Comparison of ENCODE assay signal across 8 cellular contexts in the genomic region with DNA sequence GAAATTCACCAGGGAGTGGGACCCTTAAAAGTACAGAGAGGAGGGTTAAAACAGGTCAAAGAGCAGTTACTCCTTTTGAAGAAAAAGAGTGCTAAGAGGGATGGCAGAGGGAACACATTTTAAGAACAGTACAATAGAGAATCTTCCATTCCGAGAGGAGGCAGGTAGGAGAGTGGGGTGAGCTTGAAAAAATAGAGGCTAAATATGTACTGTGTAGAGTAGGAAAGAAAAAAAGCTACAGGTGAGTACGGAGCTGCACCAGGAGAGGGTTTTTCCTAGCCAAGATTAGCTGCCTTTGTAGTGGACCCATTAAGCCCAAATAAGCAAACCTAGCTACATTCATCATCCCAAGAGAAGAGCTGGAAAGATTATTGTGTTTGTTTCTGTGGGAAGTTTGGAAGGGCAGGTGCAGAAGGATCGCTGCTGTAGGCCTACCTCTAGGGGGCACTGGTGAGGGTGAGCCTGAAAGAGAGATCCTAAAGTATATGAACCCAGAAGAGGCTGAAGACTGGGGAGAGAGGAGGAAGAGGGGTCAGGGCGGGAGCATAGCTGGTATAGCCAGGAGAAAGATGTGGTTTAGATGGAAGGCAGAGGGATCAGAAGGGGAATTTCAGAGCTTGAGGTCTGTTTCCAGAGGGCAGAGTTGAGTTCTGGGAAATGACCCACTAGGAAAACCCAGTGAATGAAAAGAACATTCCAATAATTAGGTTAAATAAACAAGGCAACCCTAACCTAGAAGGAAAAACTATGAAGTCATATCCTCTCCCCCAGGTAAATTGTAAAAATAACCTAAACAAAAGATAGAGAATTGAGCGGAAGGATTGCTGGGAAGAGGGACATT. TPM values are rescaled to one million over a fixed set of nuclear protein-coding genes. Genes with fewer than 3 reads are reported as not detected.
DNase-seq lines count a peak whose midpoint lies in the region; ATAC-seq and TF ChIP-seq lines count a peak whose summit lies in the region.

No MANE protein-coding gene starts in this region.

- no peaks in the 10 kb centered on the region for H3K9me3 Mint-ChIP-seq in neural crest cell

- no peak for TF ChIP-seq EP300 in Ishikawa (IDR thresholded peaks at IDR 0.05; ENCODE audit: borderline replicate concordance)

- no peak overlapping the region for H3K4me3 Mint-ChIP-seq in neural crest cell

- DNase-seq in ELR (ENCODE audit: low read depth) (peak; percentile 59), neural crest cell (ENCODE audit: low read depth, low spot score) (peak; percentile 34), pons (ENCODE audit: low spot score) (no peak), NCI-H526 treated with DMSO at 0.1 percent for 48 hours (lab: John Stamatoyannopoulos, UW) (no peak)
- DNase-seq in activated CD4-positive, alpha-beta T cell treated with anti-CD3 and anti-CD28 coated beads for 1 hour, result peak; percentile 27
- DNase-seq in effector CD8-positive, alpha-beta T cell (lab: John Stamatoyannopoulos, UW), result peak; percentile 7

- TF ChIP-seq RAD21 in Ishikawa (IDR thresholded peaks at IDR 0.05; ENCODE audit: low read depth), result peak; percentile 55

- no peaks in the 10 kb centered on the region for H3K4me1 Mint-ChIP-seq in neural crest cell

- TF ChIP-seq CTCF in neural crest cell (conservative IDR thresholded peaks at IDR 0.05), result peak; percentile 65

- no peak for ATAC-seq in HG03135 (IDR thresholded peaks at IDR 0.05; ENCODE audit: unreplicated experiment)

- no peak overlapping the region for H3K27ac Mint-ChIP-seq in neural crest cell (ENCODE audit: unreplicated experiment)

- H3K27me3 Mint-ChIP-seq in neural crest cell (ENCODE audit: low read depth), result no peaks in the 10 kb centered on the region

- H3K36me3 Mint-ChIP-seq in neural crest cell (ENCODE audit: low read depth), result no peaks in the 10 kb centered on the region

TF ChIP-seq in Ishikawa, 13 proteins besides CTCF, POLR2A, EP300 and RAD21:
- TF ChIP-seq CEBPB (IDR thresholded peaks at IDR 0.05), result no peak
- TF ChIP-seq EGR1 (IDR thresholded peaks at IDR 0.05), result no peak
- no peak for TF ChIP-seq TAF1 (IDR thresholded peaks at IDR 0.05; ENCODE audit: low read depth)
- TF ChIP-seq CREB1 (IDR thresholded peaks at IDR 0.05; ENCODE audit: low read depth), result no peak
- TF ChIP-seq TEAD4 (IDR thresholded peaks at IDR 0.05), result no peak

RNA-seq across cellular contexts. Expression of gene HINT3, which starts 50.2 kb away (rescaled TPM):
- 16.8 and 17.4 TPM in 2 replicates for total RNA-seq in neural crest cell

Comparison
In these comparisons a context has a peak if more than half of its experiments do, and no peak if none do; other contexts are left out.
1. DNase-seq: peak in ELR (single experiment), activated CD4-positive, alpha-beta T cell treated with anti-CD3 and anti-CD28 coated beads for 1 hour (single experiment), effector CD8-positive, alpha-beta T cell (single experiment) and neural crest cell (single experiment); none in pons (single experiment) and NCI-H526 treated with DMSO at 0.1 percent for 48 hours (single experiment).